ENCODE assay signal across 8 cellular contexts in the genomic region with DNA sequence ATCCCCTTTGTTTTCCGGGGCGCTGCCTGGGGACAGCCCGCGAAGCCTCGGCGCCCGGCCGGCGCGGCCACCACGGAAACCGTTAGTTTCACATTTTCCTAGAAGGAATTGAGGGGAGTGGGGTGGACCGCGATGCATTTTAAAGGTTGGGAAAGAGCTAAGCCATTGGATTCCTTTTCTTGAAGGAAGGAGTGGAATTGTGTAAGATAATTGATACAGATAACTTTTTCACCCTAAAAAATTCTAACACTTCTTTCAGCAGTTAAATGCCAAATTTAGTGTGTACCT.
A peak's percentile ranks its signal among the peaks of the same experiment; 100 is the strongest.
DNase-seq lines count a peak whose midpoint lies in the region; ATAC-seq, FAIRE-seq and TF ChIP-seq lines count a peak whose summit lies in the region.

No MANE protein-coding gene starts in this region.

- H3K36me3 ChIP-seq in left ventricle myocardium inferior: no peaks in the 10 kb centered on the region
- no peaks in the 10 kb centered on the region for H3K36me3 ChIP-seq in bronchial epithelial cell (ENCODE audit: control insufficient read depth, insufficient read depth, low read length)
- H3K36me3 ChIP-seq in mucosa of descending colon (ENCODE audit: low read depth): no peaks in the 10 kb centered on the region

- TF ChIP-seq CTCF in left ventricle myocardium inferior (IDR thresholded peaks at IDR 0.05; ENCODE audit: borderline replicate concordance) (no peak), bronchial epithelial cell (IDR thresholded peaks at IDR 0.05; ENCODE audit: insufficient read depth, low read length, severe bottlenecking) (no peak), mucosa of descending colon (IDR thresholded peaks at IDR 0.05) (no peak)

- no peak for FAIRE-seq in bronchial epithelial cell (lab: Jason Lieb, UNC)

- H3K27ac ChIP-seq in left ventricle myocardium inferior (replicated peaks): peak overlapping the region; percentile 100

- H3K27me3 ChIP-seq in left ventricle myocardium inferior (ENCODE audit: low read depth): no peaks in the 10 kb centered on the region
- H3K27me3 ChIP-seq in bronchial epithelial cell (ENCODE audit: control insufficient read depth, insufficient read depth, low read length): no peaks in the 10 kb centered on the region

- ATAC-seq in Right ventricle myocardium superior (ENCODE audit: poor library complexity): no peak
- ATAC-seq in mucosa of descending colon: no peak
- ATAC-seq in GM21515 (IDR thresholded peaks at IDR 0.05; ENCODE audit: unreplicated experiment): no peak

- DNase-seq in left ventricle myocardium inferior: no peak
- no peak for DNase-seq in Right ventricle myocardium superior
- DNase-seq in bronchial epithelial cell (ENCODE audit: low read depth): no peak
- no peak for DNase-seq in mucosa of descending colon
- DNase-seq in hippocampal formation (lab: John Stamatoyannopoulos, UW): no peak
- no peak for DNase-seq in NCI-H187 treated with DMSO at 0.1 percent for 48 hours (lab: John Stamatoyannopoulos, UW)
- no peak for DNase-seq in NCI-H526 (lab: John Stamatoyannopoulos, UW)

- H3K9me3 ChIP-seq in left ventricle myocardium inferior (replicated peaks) (no peaks in the 10 kb centered on the region), mucosa of descending colon (no peaks in the 10 kb centered on the region)

- intact Hi-C loops in left ventricle myocardium inferior (cut with micrococcal nuclease): loop anchor here (5.0 kb wide), 1 partner anchor 189 kb away; no protein-coding TSS in a partner anchor
- intact Hi-C loops in Right ventricle myocardium superior (cut with DNase I): no loop called here
- intact Hi-C loops in mucosa of descending colon (cut with DNase I, micrococcal nuclease): no loop called here

- H3K4me1 ChIP-seq in left ventricle myocardium inferior (peaks cover 39% of the 10 kb centered on the region), mucosa of descending colon (ENCODE audit: low read depth) (peaks cover 10% of the 10 kb centered on the region)

- H3K4me3 ChIP-seq in left ventricle myocardium inferior (peak overlapping the region; percentile 86), bronchial epithelial cell (ENCODE audit: low read depth, low read length) (peak overlapping the region; percentile 64), mucosa of descending colon (peak overlapping the region; percentile 78)
